ENCODE assay signal across 24 cellular contexts in the genomic region with DNA sequence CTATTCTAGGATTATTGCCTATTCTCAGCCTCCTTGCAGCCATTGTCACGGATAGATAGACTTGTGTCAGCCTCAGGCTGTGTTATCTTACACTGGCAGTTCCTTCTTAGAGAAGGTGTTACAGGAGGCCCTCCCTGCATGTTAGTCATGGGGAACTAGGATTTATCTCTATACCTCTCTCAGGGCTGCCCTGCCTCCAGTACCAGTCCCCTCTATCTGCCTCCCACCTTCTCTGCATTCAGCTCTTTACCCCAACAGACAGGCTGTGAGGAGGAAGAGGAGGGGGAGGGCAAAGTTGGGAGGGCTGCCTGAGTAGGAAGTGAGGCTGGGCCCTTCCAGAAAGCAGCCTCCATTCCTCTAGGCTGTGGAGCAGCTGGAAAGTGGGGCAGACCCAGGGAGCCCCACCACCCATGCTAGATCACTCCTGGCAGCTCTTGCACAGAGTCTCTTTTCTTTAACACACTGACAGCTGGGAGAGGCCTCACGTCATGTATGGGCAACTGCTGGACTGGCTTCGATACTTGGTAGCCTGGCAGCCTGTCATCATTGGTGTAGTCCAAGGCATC. TPM values are rescaled to one million over a fixed set of nuclear protein-coding genes. Genes with fewer than 3 reads are reported as not detected.
DNase-seq lines count a peak whose midpoint lies in the region; ATAC-seq and TF ChIP-seq lines count a peak whose summit lies in the region.
"Had no signal": no experiment of that assay in that cellular context is flagged by ENCODE, and none has a peak within 500 bp of the region (broad histone marks: within the 10 kb centered on the region; RNA-seq: fewer than 3 reads in every experiment).

No MANE protein-coding gene starts in this region.

- TF ChIP-seq CTCF in brain (conservative IDR thresholded peaks at IDR 0.05) (no peak), mesothelial cell of epicardium (IDR thresholded peaks at IDR 0.05; ENCODE audit: unreplicated experiment) (no peak), ovary (IDR thresholded peaks at IDR 0.05) (no peak)

- no peak for ATAC-seq in GM19452 (IDR thresholded peaks at IDR 0.05; ENCODE audit: unreplicated experiment)
- ATAC-seq: gastrocnemius medialis, HepG2, PC-3 had no signal

- H3K9me3 ChIP-seq in ovary = no peaks in the 10 kb centered on the region
- H3K9me3 ChIP-seq: breast epithelium, gastrocnemius medialis, left lung, testis had no signal

- no peaks in the 10 kb centered on the region for H3K36me3 ChIP-seq in ovary
- H3K36me3 ChIP-seq: breast epithelium had no signal

- H3K27me3 Mint-ChIP-seq in brain (no peaks in the 10 kb centered on the region), mesothelial cell of epicardium (ENCODE audit: low read depth) (no peaks in the 10 kb centered on the region)
- H3K27me3 Mint-ChIP-seq: CD4-positive, alpha-beta T cell; naive B cell had no signal

- peaks cover 3% of the 10 kb centered on the region for H3K4me1 ChIP-seq in ovary (ENCODE audit: insufficient read depth)

- WGBS in ovary, 3 donors = 93 to 98% (median 98%) methylated on average over 3 of the region's 3 CpGs

- intact Hi-C loops in ovary (cut with DNase I) = loop anchor here in 1 of 4 donors (2.0 kb wide), 1 partner anchor 41 kb away; no protein-coding TSS in a partner anchor

- no peaks in the 10 kb centered on the region for H3K27me3 ChIP-seq in ovary
- H3K27me3 ChIP-seq: breast epithelium, gastrocnemius medialis, left lung, testis had no signal

- no peaks in the 10 kb centered on the region for H3K9me3 Mint-ChIP-seq in brain
- peaks cover 5% of the 10 kb centered on the region for H3K9me3 Mint-ChIP-seq in mesothelial cell of epicardium
- H3K9me3 Mint-ChIP-seq: CD4-positive, alpha-beta T cell had no signal

- H3K4me3 ChIP-seq in ovary = no peak overlapping the region
- H3K4me3 ChIP-seq: breast epithelium, coronary artery, gastrocnemius medialis, left lung, testis had no signal

- H3K27ac Mint-ChIP-seq in brain (peak overlapping the region in 3 of 5 experiments; percentile 53 to 95 (median 80)), mesothelial cell of epicardium (peak overlapping the region; percentile 30)
- H3K27ac Mint-ChIP-seq: CD4-positive, alpha-beta T cell had no signal

- TF ChIP-seq POLR2A in ovary (IDR thresholded peaks at IDR 0.05) = no peak

- H3K4me1 Mint-ChIP-seq in brain (peaks cover 5% of the 10 kb centered on the region), mesothelial cell of epicardium (peaks cover 5% of the 10 kb centered on the region)

- H3K36me3 Mint-ChIP-seq in brain (peaks cover 25% of the 10 kb centered on the region), mesothelial cell of epicardium (peaks cover 14% of the 10 kb centered on the region)

- no peak overlapping the region for H3K27ac ChIP-seq in ovary
- H3K27ac ChIP-seq: breast epithelium, coronary artery, testis had no signal

- no peak for TF ChIP-seq EP300 in ovary (IDR thresholded peaks at IDR 0.05)

- DNase-seq in OCI-M1 (lab: John Stamatoyannopoulos, UW) (peak; percentile 100), mesothelial cell of epicardium (ENCODE audit: low spot score in 2 of 2, unreplicated experiment in 2 of 2) (no peak), superior temporal gyrus (ENCODE audit: extremely low spot score) (peak; percentile 33), NOMO-1 treated with DMSO at 0.1 percent for 48 hours (lab: John Stamatoyannopoulos, UW; ENCODE audit: unreplicated experiment) (no peak), ovary (no peak)
- DNase-seq: activated CD4-positive, alpha-beta T cell treated with anti-CD3 and anti-CD28 coated beads, Interleukin-2, amount 50 U/mL, for 48 hours; activated naive CD4-positive, alpha-beta T cell treated with anti-CD3 and anti-CD28 coated beads, Interleukin-2, amount 50 U/mL, for 16 hours; amniotic stem cell; CD4-positive, alpha-beta T cell; gastrocnemius medialis; hippocampal formation; left lung; mesenchymal stem cell; naive B cell; NCI-H146; PC-3; Right ventricle myocardium superior; stimulated activated CD4-positive, alpha-beta T cell treated with anti-CD3 and anti-CD28 coated beads, Interleukin-2, amount 100 ng/mL, for 24 hours; testis had no signal

- H3K4me3 Mint-ChIP-seq in brain = no peak overlapping the region
- H3K4me3 Mint-ChIP-seq in mesothelial cell of epicardium = no peak overlapping the region
- H3K4me3 Mint-ChIP-seq: CD4-positive, alpha-beta T cell had no signal

RNA-seq across cellular contexts. Expression of a gene that starts 2.9 kb away (rescaled TPM):
- 6.6 TPM for polyA plus RNA-seq in brain (ENCODE audit: insufficient read depth, low read depth, low replicate concordance)
- 18.4 to 20.9 TPM (median 18.6 TPM) in 3 replicates for total RNA-seq in mesothelial cell of epicardium
- 10 to 100 TPM in 3 of 7 donors, 1 to 10 TPM in 4; 4.6 to 14.2 (median 8.8) TPM for total RNA-seq in ovary
- 10 to 100 TPM in 1 of 2 donors, 1 to 10 TPM in 1; 8.7 to 17.1 TPM for polyA plus RNA-seq in ovary

Comparison
In these comparisons a context has a peak if more than half of its experiments do, and no peak if none do; other contexts are left out.
1. DNase-seq: peak in OCI-M1 (single experiment) and superior temporal gyrus (single experiment); none in mesothelial cell of epicardium (0 of 2), NOMO-1 treated with DMSO at 0.1 percent for 48 hours (single experiment) and ovary (0 of 5).